1 cellular context compared by ENCODE assay signal in the genomic region with DNA sequence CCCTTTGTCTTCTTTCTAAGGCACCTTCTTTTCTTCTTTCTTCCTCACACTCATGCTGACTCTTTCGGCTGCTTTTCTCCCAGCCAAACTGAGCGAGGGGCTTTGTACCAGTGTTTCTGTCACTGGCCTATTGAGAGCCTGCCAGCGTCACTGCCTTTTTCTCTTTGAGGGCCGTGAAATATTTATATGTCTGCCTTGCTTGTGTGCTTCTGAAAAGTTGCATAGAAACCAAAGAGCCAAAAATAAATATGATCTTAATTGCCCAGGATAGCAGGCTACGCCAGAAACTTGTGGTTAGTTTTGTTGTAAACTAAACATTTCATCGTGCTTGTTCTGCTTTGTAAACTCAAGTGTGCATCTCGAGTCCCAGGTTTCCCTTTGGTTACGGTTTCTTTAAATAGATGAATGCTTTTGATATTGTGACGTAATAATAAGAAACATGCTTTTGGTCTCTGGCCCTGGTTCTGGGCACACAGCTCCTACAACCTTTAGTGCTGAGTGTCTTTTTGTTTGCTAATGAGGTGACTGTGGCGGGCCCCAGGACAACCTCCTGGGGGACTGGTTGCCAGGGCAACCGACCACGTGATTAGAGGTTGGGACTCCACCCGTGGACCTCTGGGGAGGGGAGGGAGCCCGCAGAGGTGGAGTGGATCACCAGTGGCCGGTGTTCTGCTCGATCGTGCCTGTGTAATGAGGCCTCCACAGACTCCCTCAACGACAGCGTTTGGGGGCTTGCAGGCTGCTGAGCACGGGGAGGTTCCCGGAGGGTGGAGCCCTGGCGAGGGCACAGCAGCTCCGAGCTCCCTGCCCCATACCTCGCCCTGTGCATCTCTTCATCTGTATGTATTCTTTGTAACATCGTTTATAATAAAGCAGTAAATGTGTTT.
TF ChIP-seq lines count a peak whose summit lies in the region.

No MANE protein-coding gene starts in this region.

TF ChIP-seq in HepG2, 621 proteins besides CTCF, POLR2A, EP300 and RAD21:
- TF ChIP-seq RBFOX2 (IDR thresholded peaks at IDR 0.05; ENCODE audit: low read depth, low read length) (no peak), CREB1 (IDR thresholded peaks at IDR 0.05) (peak; percentile 81), CREB1 (CRISPR knock-in tag; IDR thresholded peaks at IDR 0.05) (no peak), CAMTA2 (CRISPR knock-in tag; IDR thresholded peaks at IDR 0.05; ENCODE audit: borderline replicate concordance) (no peak), HNF1B (CRISPR knock-in tag; IDR thresholded peaks at IDR 0.05) (no peak), RFX3 (CRISPR knock-in tag; IDR thresholded peaks at IDR 0.05) (peak; percentile 64), ZNF615 (CRISPR knock-in tag; IDR thresholded peaks at IDR 0.05; ENCODE audit: borderline replicate concordance) (no peak), AHR (CRISPR knock-in tag; IDR thresholded peaks at IDR 0.05) (no peak), ETV5 (CRISPR knock-in tag; IDR thresholded peaks at IDR 0.05; ENCODE audit: borderline replicate concordance) (no peak), ATF7 (IDR thresholded peaks at IDR 0.05) (peak; percentile 45; the same call in 1 of the 2 replicates), ATF7 (CRISPR knock-in tag; IDR thresholded peaks at IDR 0.05) (no peak)
TF ChIP-seq in HepG2: peak in this region for 3.
